In the genomic region with DNA sequence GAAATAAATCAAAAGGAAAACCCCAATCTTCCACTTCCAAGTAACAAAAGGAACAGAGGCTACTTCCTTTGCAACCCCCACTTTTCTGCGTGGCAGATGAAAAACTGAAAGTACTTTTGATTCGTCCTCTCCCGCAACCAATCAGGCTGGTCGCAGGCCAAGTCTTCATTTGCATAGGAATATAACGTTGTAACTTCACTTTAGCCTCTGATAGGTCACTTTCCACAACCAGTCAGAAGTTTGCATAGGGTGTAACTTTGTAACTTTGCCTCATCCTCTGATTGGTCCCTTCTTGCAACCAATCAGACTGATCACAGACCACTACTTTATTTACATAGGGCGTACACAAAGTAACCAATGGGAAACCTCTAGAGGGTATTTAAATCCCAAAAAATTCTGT, we compare ENCODE assay signal across 1 cellular context.
TF ChIP-seq lines count a peak whose summit lies in the region.

No MANE protein-coding gene starts in this region.

TF ChIP-seq in H1, 55 proteins besides CTCF, POLR2A, EP300 and RAD21:
- TF ChIP-seq HDAC6 (IDR thresholded peaks at IDR 0.05; ENCODE audit: low read depth, low read length) (no peak), CREB1 (IDR thresholded peaks at IDR 0.05) (no peak), HDAC2 (IDR thresholded peaks at IDR 0.05; ENCODE audit: borderline replicate concordance in 1 of 2, low read depth in 2 of 2, low read length in 2 of 2) (no peak), SIRT6 (IDR thresholded peaks at IDR 0.05; ENCODE audit: low read length) (no peak), KDM1A (IDR thresholded peaks at IDR 0.05; ENCODE audit: borderline replicate concordance, low read length) (no peak), FOSL1 (IDR thresholded peaks at IDR 0.05; ENCODE audit: insufficient read depth, low read depth, low read length) (no peak), CTBP2 (IDR thresholded peaks at IDR 0.05; ENCODE audit: borderline replicate concordance, insufficient read depth, insufficient read length, low read length) (no peak), CEBPB (IDR thresholded peaks at IDR 0.05; ENCODE audit: low read depth, low read length) (no peak), ZNF274 (IDR thresholded peaks at IDR 0.05; ENCODE audit: borderline replicate concordance, extremely low read depth, low read length) (no peak), JUN (IDR thresholded peaks at IDR 0.05; ENCODE audit: low read depth, low read length) (no peak), EZH2 (IDR thresholded peaks at IDR 0.05; ENCODE audit: low read depth, low read length, severe bottlenecking) (no peak), TBP (IDR thresholded peaks at IDR 0.05; ENCODE audit: low read depth, low read length) (no peak), NANOG (IDR thresholded peaks at IDR 0.05; ENCODE audit: insufficient read depth, low read depth, low read length, poor library complexity, severe bottlenecking) (no peak)
- TF ChIP-seq, protein P1, sequence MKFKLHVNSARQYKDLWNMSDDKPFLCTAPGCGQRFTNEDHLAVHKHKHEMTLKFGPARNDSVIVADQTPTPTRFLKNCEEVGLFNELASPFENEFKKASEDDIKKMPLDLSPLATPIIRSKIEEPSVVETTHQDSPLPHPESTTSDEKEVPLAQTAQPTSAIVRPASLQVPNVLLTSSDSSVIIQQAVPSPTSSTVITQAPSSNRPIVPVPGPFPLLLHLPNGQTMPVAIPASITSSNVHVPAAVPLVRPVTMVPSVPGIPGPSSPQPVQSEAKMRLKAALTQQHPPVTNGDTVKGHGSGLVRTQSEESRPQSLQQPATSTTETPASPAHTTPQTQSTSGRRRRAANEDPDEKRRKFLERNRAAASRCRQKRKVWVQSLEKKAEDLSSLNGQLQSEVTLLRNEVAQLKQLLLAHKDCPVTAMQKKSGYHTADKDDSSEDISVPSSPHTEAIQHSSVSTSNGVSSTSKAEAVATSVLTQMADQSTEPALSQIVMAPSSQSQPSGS (IDR thresholded peaks at IDR 0.05; ENCODE audit: low read length) = no peak
